ENCODE assay signal across 8 cellular contexts in genomic region chr1:33472349-33472980, GRCh38. TPM values are rescaled to one million over a fixed set of nuclear protein-coding genes. Genes with fewer than 3 reads are reported as not detected.
A peak's percentile ranks its signal among the peaks of the same experiment; 100 is the strongest.
DNase-seq lines count a peak whose midpoint lies in the region; ATAC-seq and TF ChIP-seq lines count a peak whose summit lies in the region.

TSS of gene ZSCAN20 (plus strand) at chr1:33472645. CDS start at chr1:33479289, 6,644 bp downstream.

- H4K20me1 ChIP-seq in OCI-LY7 (ENCODE audit: insufficient read depth, low read length) = no peaks in the 10 kb centered on the region

- peak; percentile 90 for ATAC-seq in GM21528 (IDR thresholded peaks at IDR 0.05; ENCODE audit: low FRiP score, unreplicated experiment)

- POLR2A ChIA-PET in OCI-LY7 (lab: Charles Lee) = interaction anchor here (0.6 to 1.9 kb wide), 5 partner anchors 10 to 345 kb away, joined by 3 to 9 read pairs (median 4); no protein-coding TSS in a partner anchor

- no peaks in the 10 kb centered on the region for H3K9me2 ChIP-seq in OCI-LY7 (ENCODE audit: insufficient read depth, low read length)

- H3K9me3 ChIP-seq in OCI-LY7 (ENCODE audit: low read length) (no peaks in the 10 kb centered on the region), mononuclear cell (ENCODE audit: low read depth, low read length) (no peaks in the 10 kb centered on the region)

- DNase-seq in DMS 273 (lab: John Stamatoyannopoulos, UW; ENCODE audit: unreplicated experiment) (peak; percentile 99), HuH-7.5 (ENCODE audit: low spot score) (peak; percentile 75), OCI-LY7 (ENCODE audit: low spot score) (peak; percentile 90), activated T-cell treated with anti-CD3 and anti-CD28 coated beads for 4 hours (peak; percentile 76), epithelial cell of prostate (ENCODE audit: low read depth, low spot score) (peak; percentile 87)
- DNase-seq in stimulated activated CD8-positive, alpha-beta memory T cell treated with anti-CD3 and anti-CD28 coated beads, Interleukin-2, amount 100 ng/mL, for 48 hours (ENCODE audit: low read depth in 2 of 2) = peak; percentile 80 to 88

- BruUV-seq in OCI-LY7 (replicated peaks; lab: Mats Ljungman, UMichigan) = no TSS peak

- H3K27me3 ChIP-seq in mononuclear cell (ENCODE audit: insufficient read depth, low read length) = no peaks in the 10 kb centered on the region

- CTCF ChIA-PET in OCI-LY7 (lab: Charles Lee; ENCODE audit: unreplicated experiment) = interaction anchor here (1.3 kb wide), 1 partner anchor 174 kb away, joined by 5 read pairs; no protein-coding TSS in a partner anchor

- intact Hi-C loops in OCI-LY7 (cut with micrococcal nuclease; ENCODE audit: unreplicated experiment) = loop anchor here (5.0 kb wide), 1 partner anchor 345 kb away; no protein-coding TSS in a partner anchor

- H3K4me3 ChIP-seq in OCI-LY7 (ENCODE audit: low read depth, low read length, poor library complexity, severe bottlenecking) = peak within 1 kb of the TSS; percentile 74
- H3K4me3 ChIP-seq in mononuclear cell (ENCODE audit: low read length) = peak within 1 kb of the TSS; percentile 47

- 0 out of 2 replicates have a peak, but pooled peaks cover 6% of the 10 kb centered on the region for H3K79me2 ChIP-seq in OCI-LY7 (ENCODE audit: insufficient read depth, low read depth, low read length)

- H3K4me1 ChIP-seq in OCI-LY7 (ENCODE audit: insufficient read depth, low read length, poor library complexity, severe bottlenecking) (peaks cover 18% of the 10 kb centered on the region), mononuclear cell (ENCODE audit: insufficient read depth, low read length) (peaks cover 19% of the 10 kb centered on the region)

- TF ChIP-seq CTCF in OCI-LY7 (conservative IDR thresholded peaks at IDR 0.05; ENCODE audit: low read length) = no peak

- H3K27ac ChIP-seq in OCI-LY7 (ENCODE audit: low read depth, low read length, poor library complexity, severe bottlenecking) (no peak within 1 kb of the TSS), epithelial cell of prostate (peak within 1 kb of the TSS; percentile 77)

- peak within 1 kb of the TSS; percentile 59 for H3K4me2 ChIP-seq in OCI-LY7 (ENCODE audit: low read length)

- H3K36me3 ChIP-seq in OCI-LY7 (ENCODE audit: insufficient read depth, low read length) = no peaks in the 10 kb centered on the region

- H2AFZ ChIP-seq in OCI-LY7 (ENCODE audit: low read length) = peak within 1 kb of the TSS; percentile 71; the same call in 1 of the 2 replicates

RNA-seq across cellular contexts. Expression of gene ZSCAN20, which starts in this region (rescaled TPM):
- 3.0 and 4.0 TPM in 2 replicates for total RNA-seq in OCI-LY7 (2014; rRNA removed; shearing (Covaris generic))
- total RNA-seq in OCI-LY7 (2022) = 3.6 and 3.9 TPM in 2 replicates
- 0.10 TPM for total RNA-seq in mononuclear cell
